ENCODE assay signal across 8 cellular contexts in genomic region chr7:98133181-98133580, GRCh38. TPM values are rescaled to one million over a fixed set of nuclear protein-coding genes. Genes with fewer than 3 reads are reported as not detected.
DNase-seq lines count a peak whose midpoint lies in the region; ATAC-seq and TF ChIP-seq lines count a peak whose summit lies in the region.

No MANE protein-coding gene starts in this region.

- H3K27me3 Mint-ChIP-seq in CD14-positive monocyte (ENCODE audit: low read depth in 3 of 3) (peaks cover 27 to 48% (median 46%) of the 10 kb centered on the region in 3 donors), mesothelial cell of epicardium (ENCODE audit: low read depth) (no peaks in the 10 kb centered on the region)

- H3K27me3 ChIP-seq in gastrocnemius medialis = no peaks in the 10 kb centered on the region

- peaks cover 0 to 11% of the 10 kb centered on the region in 2 donors for H3K36me3 ChIP-seq in gastrocnemius medialis

- H3K9me3 Mint-ChIP-seq in CD14-positive monocyte (peaks cover 0 to 10% (median 3%) of the 10 kb centered on the region in 7 donors), mesothelial cell of epicardium (no peaks in the 10 kb centered on the region)

- intact Hi-C loops in CD14-positive monocyte (cut with micrococcal nuclease) (loop anchor here in 1 of 2 donors (5.0 to 10.0 kb wide), 2 partner anchors 122 to 149 kb away; partner anchors contain the start of genes BRI3 and TECPR1), gastrocnemius medialis (cut with DNase I; ENCODE audit: low total_unique reads) (no loop called here)

- H3K27ac Mint-ChIP-seq in CD14-positive monocyte (peak overlapping the region; percentile 96 to 100 (median 99)), mesothelial cell of epicardium (no peak overlapping the region)

- no peak for TF ChIP-seq CTCF in CD14-positive monocyte (IDR thresholded peaks at IDR 0.05)
- no peak for TF ChIP-seq CTCF in gastrocnemius medialis (IDR thresholded peaks at IDR 0.05 in 4 of 5, conservative IDR thresholded peaks at IDR 0.05 in 1 of 5)
- TF ChIP-seq CTCF in mesothelial cell of epicardium (IDR thresholded peaks at IDR 0.05; ENCODE audit: unreplicated experiment) = no peak

- H3K9me3 ChIP-seq in gastrocnemius medialis = no peaks in the 10 kb centered on the region

- peak; percentile 62 for DNase-seq in CD14-positive monocyte (ENCODE audit: low spot score)
- DNase-seq in RPMI8226 = peak; percentile 86
- DNase-seq in globus pallidus (ENCODE audit: low spot score) = peak; percentile 48
- DNase-seq in gastrocnemius medialis = no peak
- no peak for DNase-seq in mesothelial cell of epicardium (ENCODE audit: low spot score in 2 of 2, unreplicated experiment in 2 of 2)
- DNase-seq in NCI-H446 (lab: John Stamatoyannopoulos, UW) = no peak

- peaks cover 14 to 29% of the 10 kb centered on the region in 2 donors for H3K4me1 ChIP-seq in gastrocnemius medialis

- in situ Hi-C loops in gastrocnemius medialis (cut with MboI; ENCODE audit: low sequenced_read_pairs in 4 of 4) = no loop called here

- ATAC-seq in GM19023 (IDR thresholded peaks at IDR 0.05; ENCODE audit: unreplicated experiment) (peak; percentile 61), HG03060 (IDR thresholded peaks at IDR 0.05; ENCODE audit: low read depth, unreplicated experiment) (peak; percentile 66), gastrocnemius medialis (no peak)

- H3K4me3 Mint-ChIP-seq in CD14-positive monocyte (peak overlapping the region; percentile 39 to 90), mesothelial cell of epicardium (no peak overlapping the region)

- H3K36me3 Mint-ChIP-seq in CD14-positive monocyte (peaks cover 33 to 43% of the 10 kb centered on the region in 2 donors), mesothelial cell of epicardium (peaks cover 4% of the 10 kb centered on the region)

- peaks cover 81% of the 10 kb centered on the region for H3K4me1 Mint-ChIP-seq in CD14-positive monocyte
- H3K4me1 Mint-ChIP-seq in mesothelial cell of epicardium = peaks cover 21% of the 10 kb centered on the region

- no peak overlapping the region for H3K4me3 ChIP-seq in gastrocnemius medialis

- no peak for TF ChIP-seq POLR2A in gastrocnemius medialis (IDR thresholded peaks at IDR 0.05)

- no peak overlapping the region for H3K27ac ChIP-seq in gastrocnemius medialis

RNA-seq across cellular contexts. Expression of gene LMTK2, which starts 26.5 kb away (rescaled TPM):
- polyA plus RNA-seq in CD14-positive monocyte = 1 to 10 TPM; 1.7 to 1.8 TPM
- total RNA-seq in gastrocnemius medialis (10 to 100 TPM; 10.8 to 44.2 (median 17.7) TPM), mesothelial cell of epicardium (22.0 to 23.1 TPM (median 23.0 TPM) in 3 replicates)

Comparison
In these comparisons a context has a peak if more than half of its experiments do, and no peak if none do; other contexts are left out.
1. DNase-seq: peak in CD14-positive monocyte (single experiment), RPMI8226 (single experiment) and globus pallidus (single experiment); none in gastrocnemius medialis (0 of 2), mesothelial cell of epicardium (0 of 2) and NCI-H446 (0 of 2).
2. ATAC-seq: peak in GM19023 (single experiment) and HG03060 (single experiment); none in gastrocnemius medialis (0 of 2).